ENCODE assay signal across 10 cellular contexts in genomic region chr3:172135766-172136729, GRCh38.
DNase-seq lines count a peak whose midpoint lies in the region; ATAC-seq, FAIRE-seq and TF ChIP-seq lines count a peak whose summit lies in the region.
"Had no signal": no experiment of that assay in that cellular context is flagged by ENCODE, and none has a peak within 500 bp of the region (broad histone marks: within the 10 kb centered on the region; RNA-seq: fewer than 3 reads in every experiment).

No MANE protein-coding gene starts in this region.

- H3K27ac Mint-ChIP-seq in astrocyte (ENCODE audit: unreplicated experiment): peak overlapping the region; percentile 96

- ATAC-seq in heart left ventricle: no peak
- no peak for ATAC-seq in left ventricle myocardium superior
- ATAC-seq in upper lobe of right lung: peak; percentile 22
- no peak for ATAC-seq in HG03196 (IDR thresholded peaks at IDR 0.05; ENCODE audit: unreplicated experiment)

- H3K9me3 Mint-ChIP-seq in astrocyte (ENCODE audit: unreplicated experiment): no peaks in the 10 kb centered on the region

- no peak overlapping the region for H3K4me3 ChIP-seq in heart left ventricle
- no peak overlapping the region for H3K4me3 ChIP-seq in astrocyte (ENCODE audit: insufficient read depth, low read depth, low read length)
- no peak overlapping the region for H3K4me3 ChIP-seq in upper lobe of right lung

- FAIRE-seq in astrocyte (lab: Jason Lieb, UNC): peak; percentile 37

- H3K4me1 Mint-ChIP-seq in astrocyte (ENCODE audit: low read depth, unreplicated experiment): peaks cover 66% of the 10 kb centered on the region

- H3K27me3 ChIP-seq in heart left ventricle (no peaks in the 10 kb centered on the region), astrocyte (ENCODE audit: insufficient read depth, low read length) (no peaks in the 10 kb centered on the region), upper lobe of right lung (no peaks in the 10 kb centered on the region)

- H3K36me3 Mint-ChIP-seq in astrocyte (ENCODE audit: low read depth, unreplicated experiment): peaks cover 13% of the 10 kb centered on the region

- intact Hi-C loops in heart left ventricle (cut with DNase I): loop anchor here in 1 of 10 donors (5.0 kb wide), 1 partner anchor 34 kb away; no protein-coding TSS in a partner anchor
- intact Hi-C loops in left ventricle myocardium superior (cut with micrococcal nuclease): no loop called here
- intact Hi-C loops in upper lobe of right lung (cut with DNase I): no loop called here

- TF ChIP-seq CTCF in heart left ventricle (IDR thresholded peaks at IDR 0.05): no peak
- no peak for TF ChIP-seq CTCF in astrocyte (IDR thresholded peaks at IDR 0.05; ENCODE audit: insufficient read depth, low read depth, low read length)
- no peak for TF ChIP-seq CTCF in upper lobe of right lung (IDR thresholded peaks at IDR 0.05)

- TF ChIP-seq POLR2A in heart left ventricle (IDR thresholded peaks at IDR 0.05): no peak

- H3K4me3 Mint-ChIP-seq in astrocyte (ENCODE audit: unreplicated experiment): no peak overlapping the region

- H3K36me3 ChIP-seq in heart left ventricle (peaks cover 0 to 17% (median 0%) of the 10 kb centered on the region in 9 donors), astrocyte (ENCODE audit: insufficient read depth, low read length) (peaks cover 19% of the 10 kb centered on the region), upper lobe of right lung (peaks cover 4% of the 10 kb centered on the region)

- H2AFZ ChIP-seq in astrocyte (ENCODE audit: low read depth, low read length): no peak overlapping the region

- H3K9ac ChIP-seq in astrocyte (ENCODE audit: low read length): peak overlapping the region; percentile 5

- H3K27ac ChIP-seq in heart left ventricle (peak overlapping the region in 9 of 12 donors; percentile 17 to 92 (median 68)), astrocyte (ENCODE audit: low read depth, low read length) (peak overlapping the region; percentile 46), upper lobe of right lung (peak overlapping the region; percentile 32)

- DNase-seq in heart left ventricle: no peak
- no peak for DNase-seq in left ventricle myocardium superior
- peak; percentile 71 for DNase-seq in astrocyte (ENCODE audit: low read depth)
- DNase-seq in kidney tubule cell (ENCODE audit: low spot score): peak; percentile 59
- DNase-seq in upper lobe of right lung: no peak
- DNase-seq in HuH-7 (ENCODE audit: low spot score): no peak
- DNase-seq in RPMI8226: no peak
- DNase-seq: activated CD4-positive, alpha-beta T cell treated with anti-CD3 and anti-CD28 coated beads, Interleukin-2, amount 50 U/mL, for 48 hours; stimulated activated CD4-positive, alpha-beta T cell treated with anti-CD3 and anti-CD28 coated beads, Interleukin-2, amount 100 ng/mL, for 48 hours had no signal

- peaks cover 84% of the 10 kb centered on the region for H3K79me2 ChIP-seq in astrocyte (ENCODE audit: insufficient read depth, low read length)

- no peaks in the 10 kb centered on the region for H3K9me3 ChIP-seq in heart left ventricle
- no peaks in the 10 kb centered on the region for H3K9me3 ChIP-seq in astrocyte (ENCODE audit: insufficient read depth, low read depth, low read length)
- H3K9me3 ChIP-seq in upper lobe of right lung: no peaks in the 10 kb centered on the region

- no peaks in the 10 kb centered on the region for H3K27me3 Mint-ChIP-seq in astrocyte (ENCODE audit: low read depth, unreplicated experiment)

- H4K20me1 ChIP-seq in astrocyte (ENCODE audit: insufficient read depth, low read length): peaks cover 3% of the 10 kb centered on the region

- 86 to 93% (median 87%) methylated on average over 4 of the region's 4 CpGs for WGBS in heart left ventricle, 4 donors

- peaks cover 18 to 100% (median 65%) of the 10 kb centered on the region in 12 donors for H3K4me1 ChIP-seq in heart left ventricle
- H3K4me1 ChIP-seq in astrocyte (ENCODE audit: insufficient read depth, low read length): peaks cover 55% of the 10 kb centered on the region
- peaks cover 78% of the 10 kb centered on the region for H3K4me1 ChIP-seq in upper lobe of right lung

- H3K4me2 ChIP-seq in astrocyte (ENCODE audit: low read length): peak overlapping the region; percentile 11

Comparison
In these comparisons a context has a peak if more than half of its experiments do, and no peak if none do; other contexts are left out.
1. DNase-seq: peak in astrocyte (single experiment) and kidney tubule cell (single experiment); none in heart left ventricle (0 of 5), left ventricle myocardium superior (single experiment), upper lobe of right lung (single experiment), HuH-7 (single experiment) and RPMI8226 (single experiment).
2. Peak in every context shown above with its lines, with median percentiles within 50 percentile points of each other: H3K27ac ChIP-seq.